ENCODE assay signal across 1 cellular context in genomic region chr19:36113895-36114762, GRCh38.
A peak's percentile ranks its signal among the peaks of the same experiment; 100 is the strongest.
TF ChIP-seq lines count a peak whose summit lies in the region.

No MANE protein-coding gene starts in this region.

TF ChIP-seq in A549, 52 proteins besides CTCF, POLR2A, EP300 and RAD21 (continued from another document):
- no peak for TF ChIP-seq MAX (IDR thresholded peaks at IDR 0.05)
- TF ChIP-seq TFCP2L1 (CRISPR knock-in tag; IDR thresholded peaks at IDR 0.05), result 0 out of 2 replicates have a peak, but pooled peaks have one; percentile 31
